ENCODE assay signal across 19 cellular contexts in the genomic region with DNA sequence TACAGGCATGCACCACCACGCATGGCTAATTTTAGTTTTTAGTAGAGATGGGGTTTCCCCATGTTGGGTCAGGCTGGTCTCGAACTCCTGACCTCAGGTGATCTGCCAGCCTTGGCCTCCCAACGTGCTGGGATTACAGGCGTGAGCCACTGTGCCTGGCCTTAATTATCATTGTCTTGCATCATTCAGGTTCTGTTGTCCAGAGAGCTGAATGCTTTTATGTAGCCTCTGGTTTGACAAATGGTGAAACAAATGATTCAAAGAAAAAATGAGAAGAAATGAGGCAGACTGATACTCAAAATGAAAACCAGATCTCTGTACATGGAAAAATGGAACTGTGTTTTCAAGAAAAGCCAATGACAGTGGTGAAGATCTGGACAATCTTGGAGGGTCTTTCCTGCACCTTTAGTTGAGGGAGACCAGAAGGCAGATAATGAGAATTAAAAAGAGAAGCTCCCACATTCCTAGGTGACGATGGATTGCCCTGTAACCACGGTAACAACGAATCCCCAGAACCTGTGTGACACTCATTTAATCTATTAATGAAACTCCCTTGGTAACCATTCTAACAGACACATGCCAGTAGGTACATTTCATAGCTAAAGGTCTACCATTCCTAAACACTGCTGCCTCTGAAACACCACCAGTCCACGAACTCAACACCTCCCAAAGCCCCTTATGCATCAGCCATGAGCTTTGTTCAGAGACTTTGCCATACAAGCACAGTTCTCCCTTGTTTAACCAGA. TPM values are rescaled to one million over a fixed set of nuclear protein-coding genes. Genes with fewer than 3 reads are reported as not detected.
"Had no signal": no experiment of that assay in that cellular context is flagged by ENCODE, and none has a peak within 500 bp of the region (broad histone marks: within the 10 kb centered on the region; RNA-seq: fewer than 3 reads in every experiment).

No MANE protein-coding gene starts in this region.

- FAIRE-seq: bronchial epithelial cell had no signal

- H3K36me3 Mint-ChIP-seq: activated naive CD8-positive, alpha-beta T cell; naive thymus-derived CD8-positive, alpha-beta T cell; stimulated activated memory B cell treated with anti-CD40 and anti-IgM and Interleukin-4, amounts not matched to agents 10 μg/mL and 1 μg/mL and 100 μg/mL, for 72 hours had no signal

- H3K4me3 Mint-ChIP-seq: activated CD8-positive, alpha-beta T cell treated with anti-CD3 and anti-CD28 coated beads for 36 hours; activated naive CD8-positive, alpha-beta T cell; naive thymus-derived CD8-positive, alpha-beta T cell; stimulated activated memory B cell treated with anti-CD40 and anti-IgM and Interleukin-4, amounts not matched to agents 10 μg/mL and 1 μg/mL and 100 μg/mL, for 72 hours; T-helper 1 cell treated with Interleukin-12 subunit alpha and Interleukin-12 subunit beta and Interleukin-4 antibody, amounts not matched to agents 30 μg/mL and 1 μg/mL, for 36 hours had no signal

- H3K27me3 ChIP-seq: upper lobe of left lung had no signal

- H3K4me3 ChIP-seq: lung, mucosa of descending colon, smooth muscle cell, upper lobe of left lung had no signal

- H3K9me3 Mint-ChIP-seq: naive thymus-derived CD8-positive, alpha-beta T cell; stimulated activated memory B cell treated with anti-CD40 and anti-IgM and Interleukin-4, amounts not matched to agents 10 μg/mL and 1 μg/mL and 100 μg/mL, for 72 hours had no signal

- H3K27ac Mint-ChIP-seq: activated CD8-positive, alpha-beta T cell treated with anti-CD3 and anti-CD28 coated beads for 36 hours; activated naive CD8-positive, alpha-beta T cell; stimulated activated memory B cell treated with anti-CD40 and anti-IgM and Interleukin-4, amounts not matched to agents 10 μg/mL and 1 μg/mL and 100 μg/mL, for 72 hours had no signal

- ATAC-seq: activated CD8-positive, alpha-beta T cell treated with anti-CD3 and anti-CD28 coated beads for 36 hours; left cardiac atrium; mucosa of descending colon; naive thymus-derived CD8-positive, alpha-beta T cell; right cardiac atrium; stimulated activated memory B cell treated with anti-CD40 and anti-IgM and Interleukin-4, amounts not matched to agents 10 μg/mL and 1 μg/mL and 100 μg/mL, for 72 hours had no signal

- H3K27ac ChIP-seq: upper lobe of left lung had no signal

- DNase-seq: activated CD4-positive, CD25-positive, alpha-beta regulatory T cell; activated CD8-positive, alpha-beta memory T cell treated with anti-CD3 and anti-CD28 coated beads, Interleukin-2, amount 50 U/mL, for 4 hours; activated CD8-positive, alpha-beta T cell treated with anti-CD3 and anti-CD28 coated beads for 36 hours; activated effector memory CD4-positive, alpha-beta T cell treated with Interleukin-2 at 50 U/mL for 16 hours; aorta; left cardiac atrium; mucosa of descending colon; naive thymus-derived CD8-positive, alpha-beta T cell; right cardiac atrium; SHP77 treated with DMSO at 0.1 percent for 48 hours; upper lobe of left lung had no signal

- H3K36me3 ChIP-seq: upper lobe of left lung had no signal

- H3K4me2 ChIP-seq: smooth muscle cell had no signal

RNA-seq across cellular contexts. Expression of a gene that starts 1.6 kb away (rescaled TPM):
- total RNA-seq: aorta; bronchial epithelial cell; fibroblast of lung; left cardiac atrium; lung; mucosa of descending colon; naive thymus-derived CD8-positive, alpha-beta T cell; posterior vena cava; right cardiac atrium; smooth muscle cell; upper lobe of left lung had no signal
- polyA plus RNA-seq: aorta; fibroblast of lung; lung; naive thymus-derived CD8-positive, alpha-beta T cell; right cardiac atrium; smooth muscle cell had no signal

RNA-seq across cellular contexts. Expression of a gene that starts 22.8 kb away (rescaled TPM):
- total RNA-seq: activated CD8-positive, alpha-beta T cell treated with anti-CD3 and anti-CD28 coated beads for 36 hours; aorta; bronchial epithelial cell; fibroblast of lung; left cardiac atrium; lung; mucosa of descending colon; naive thymus-derived CD8-positive, alpha-beta T cell; posterior vena cava; right cardiac atrium; smooth muscle cell; upper lobe of left lung had no signal
- polyA plus RNA-seq: aorta; fibroblast of lung; lung; naive thymus-derived CD8-positive, alpha-beta T cell; right cardiac atrium; smooth muscle cell had no signal
